ENCODE assay signal across 30 cellular contexts in the genomic region with DNA sequence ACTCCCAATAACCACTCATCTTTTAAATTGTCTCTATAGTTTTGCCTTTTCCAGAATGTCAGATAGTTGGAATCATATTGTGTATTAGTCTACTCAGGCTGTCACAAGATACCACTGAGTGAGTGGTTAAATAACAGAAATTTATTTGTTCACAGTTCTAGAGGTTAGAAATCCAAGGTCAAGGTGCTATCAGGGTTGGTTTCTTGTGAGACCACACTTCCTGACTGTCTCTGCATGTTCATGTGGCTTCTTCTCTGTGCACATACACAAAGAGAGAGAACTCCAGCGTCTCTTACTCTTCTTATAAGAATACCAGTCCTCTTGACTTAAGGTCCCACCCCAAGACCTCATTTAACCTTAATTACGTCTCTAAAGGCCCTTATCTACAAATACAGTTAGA. TPM values are rescaled to one million over a fixed set of nuclear protein-coding genes. Genes with fewer than 3 reads are reported as not detected.
"Had no signal": no experiment of that assay in that cellular context is flagged by ENCODE, and none has a peak within 500 bp of the region (broad histone marks: within the 10 kb centered on the region; RNA-seq: fewer than 3 reads in every experiment).

No MANE protein-coding gene starts in this region.

- H3K4me3 ChIP-seq: ascending aorta, breast epithelium, cardiac muscle cell, colonic mucosa, esophagus squamous epithelium, gastroesophageal sphincter had no signal

- DNase-seq: activated CD4-positive, alpha-beta memory T cell treated with anti-CD3 and anti-CD28 coated beads for 36 hours; activated CD4-positive, alpha-beta T cell treated with anti-CD3 and anti-CD28 coated beads for 36 hours; activated CD4-positive, alpha-beta T cell treated with anti-CD3 and anti-CD28 coated beads, Interleukin-2, amount 10 ng/mL, durations not matched to agents 24 days and 14 days; activated CD4-positive, CD25-positive, alpha-beta regulatory T cell; activated CD4-positive, CD25-positive, alpha-beta regulatory T cell treated with anti-CD3 and anti-CD28 coated beads, Interleukin-2, amount 50 U/mL, for 72 hours; activated CD8-positive, alpha-beta memory T cell treated with anti-CD3 and anti-CD28 coated beads, Interleukin-2, amount 10 ng/mL, durations not matched to agents 7 days and 5 days; activated CD8-positive, alpha-beta memory T cell treated with anti-CD3 and anti-CD28 coated beads, Interleukin-2, amount 50 U/mL, for 4 hours; activated CD8-positive, alpha-beta T cell treated with anti-CD3 and anti-CD28 coated beads, Interleukin-2, amount 10 ng/mL, durations not matched to agents 7 days and 5 days; activated gamma-delta T cell; activated naive CD4-positive, alpha-beta T cell; activated naive CD4-positive, alpha-beta T cell treated with anti-CD3 and anti-CD28 coated beads, Interleukin-2, amount 10 ng/mL, durations not matched to agents 7 days and 5 days; activated naive CD8-positive, alpha-beta T cell treated with anti-CD3 and anti-CD28 coated beads, Interleukin-2, amount 10 ng/mL, durations not matched to agents 7 days and 5 days; activated T-cell treated with anti-CD3 and anti-CD28 coated beads, Interleukin-2, amount 50 U/mL, for 1 hour; activated T-cell treated with anti-CD3 and anti-CD28 coated beads, Interleukin-2, amount 50 U/mL, for 48 hours; central memory CD4-positive, alpha-beta T cell; cerebellar nuclear complex; colonic mucosa; effector memory CD4-positive, alpha-beta T cell; esophagus squamous epithelium; foreskin melanocyte had no signal

- H3K9me3 ChIP-seq: ascending aorta, breast epithelium, colonic mucosa, esophagus squamous epithelium, gastroesophageal sphincter had no signal

- H3K4me1 Mint-ChIP-seq: activated CD4-positive, alpha-beta T cell treated with anti-CD3 and anti-CD28 coated beads for 36 hours; activated CD4-positive, alpha-beta T cell treated with anti-CD3 and anti-CD28 coated beads, Interleukin-2, amount 10 ng/mL, durations not matched to agents 24 days and 14 days; activated CD8-positive, alpha-beta memory T cell treated with anti-CD3 and anti-CD28 coated beads, Interleukin-2, amount 10 ng/mL, durations not matched to agents 7 days and 5 days; activated naive CD4-positive, alpha-beta T cell treated with anti-CD3 and anti-CD28 coated beads, Interleukin-2, amount 10 ng/mL, durations not matched to agents 7 days and 5 days; activated naive CD8-positive, alpha-beta T cell treated with anti-CD3 and anti-CD28 coated beads, Interleukin-2, amount 10 ng/mL, durations not matched to agents 7 days and 5 days; brain had no signal

- H3K27me3 ChIP-seq: ascending aorta, breast epithelium, cardiac muscle cell, colonic mucosa, esophagus squamous epithelium, gastroesophageal sphincter had no signal

- ATAC-seq: activated CD4-positive, alpha-beta T cell treated with anti-CD3 and anti-CD28 coated beads for 36 hours; activated CD8-positive, alpha-beta memory T cell treated with anti-CD3 and anti-CD28 coated beads, Interleukin-2, amount 10 ng/mL, durations not matched to agents 7 days and 5 days; activated CD8-positive, alpha-beta T cell treated with anti-CD3 and anti-CD28 coated beads, Interleukin-2, amount 10 ng/mL, durations not matched to agents 7 days and 5 days; activated naive CD4-positive, alpha-beta T cell treated with anti-CD3 and anti-CD28 coated beads, Interleukin-2, amount 50 U/mL, for 72 hours; gastroesophageal sphincter had no signal

- H3K4me3 Mint-ChIP-seq: activated CD4-positive, alpha-beta memory T cell treated with anti-CD3 and anti-CD28 coated beads for 36 hours; activated CD4-positive, alpha-beta T cell treated with anti-CD3 and anti-CD28 coated beads for 36 hours; activated CD4-positive, alpha-beta T cell treated with anti-CD3 and anti-CD28 coated beads, Interleukin-2, amount 10 ng/mL, durations not matched to agents 24 days and 14 days; activated CD8-positive, alpha-beta memory T cell treated with anti-CD3 and anti-CD28 coated beads, Interleukin-2, amount 10 ng/mL, durations not matched to agents 7 days and 5 days; activated CD8-positive, alpha-beta T cell treated with anti-CD3 and anti-CD28 coated beads, Interleukin-2, amount 10 ng/mL, durations not matched to agents 7 days and 5 days; activated naive CD4-positive, alpha-beta T cell treated with anti-CD3 and anti-CD28 coated beads, Interleukin-2, amount 10 ng/mL, durations not matched to agents 7 days and 5 days; activated naive CD8-positive, alpha-beta T cell treated with anti-CD3 and anti-CD28 coated beads, Interleukin-2, amount 10 ng/mL, durations not matched to agents 7 days and 5 days; brain had no signal

- H3K4me1 ChIP-seq: ascending aorta, breast epithelium, colonic mucosa, esophagus squamous epithelium, gastroesophageal sphincter had no signal

- H3K27ac ChIP-seq: ascending aorta, breast epithelium, cardiac muscle cell, colonic mucosa, epithelial cell of prostate, esophagus squamous epithelium, gastroesophageal sphincter had no signal

- H3K36me3 Mint-ChIP-seq: activated CD4-positive, alpha-beta memory T cell treated with anti-CD3 and anti-CD28 coated beads for 36 hours; activated CD8-positive, alpha-beta memory T cell treated with anti-CD3 and anti-CD28 coated beads, Interleukin-2, amount 10 ng/mL, durations not matched to agents 7 days and 5 days; activated naive CD4-positive, alpha-beta T cell treated with anti-CD3 and anti-CD28 coated beads, Interleukin-2, amount 10 ng/mL, durations not matched to agents 7 days and 5 days; activated naive CD4-positive, alpha-beta T cell treated with anti-CD3 and anti-CD28 coated beads, Interleukin-2, amount 50 U/mL, for 72 hours; activated naive CD8-positive, alpha-beta T cell treated with anti-CD3 and anti-CD28 coated beads, Interleukin-2, amount 10 ng/mL, durations not matched to agents 7 days and 5 days; brain had no signal

- H3K27me3 Mint-ChIP-seq: activated CD4-positive, alpha-beta memory T cell treated with anti-CD3 and anti-CD28 coated beads for 36 hours; activated CD4-positive, alpha-beta T cell treated with anti-CD3 and anti-CD28 coated beads, Interleukin-2, amount 10 ng/mL, durations not matched to agents 24 days and 14 days; activated CD8-positive, alpha-beta memory T cell treated with anti-CD3 and anti-CD28 coated beads, Interleukin-2, amount 10 ng/mL, durations not matched to agents 7 days and 5 days; activated naive CD4-positive, alpha-beta T cell treated with anti-CD3 and anti-CD28 coated beads, Interleukin-2, amount 10 ng/mL, durations not matched to agents 7 days and 5 days; activated naive CD8-positive, alpha-beta T cell treated with anti-CD3 and anti-CD28 coated beads, Interleukin-2, amount 10 ng/mL, durations not matched to agents 7 days and 5 days had no signal

- H3K36me3 ChIP-seq: ascending aorta, breast epithelium, cardiac muscle cell, colonic mucosa, esophagus squamous epithelium, gastroesophageal sphincter had no signal

- H3K9me3 Mint-ChIP-seq: activated CD4-positive, alpha-beta memory T cell treated with anti-CD3 and anti-CD28 coated beads for 36 hours; activated CD4-positive, alpha-beta T cell treated with anti-CD3 and anti-CD28 coated beads, Interleukin-2, amount 10 ng/mL, durations not matched to agents 24 days and 14 days; activated naive CD4-positive, alpha-beta T cell treated with anti-CD3 and anti-CD28 coated beads, Interleukin-2, amount 10 ng/mL, durations not matched to agents 7 days and 5 days; activated naive CD4-positive, alpha-beta T cell treated with anti-CD3 and anti-CD28 coated beads, Interleukin-2, amount 50 U/mL, for 72 hours; activated naive CD8-positive, alpha-beta T cell treated with anti-CD3 and anti-CD28 coated beads, Interleukin-2, amount 10 ng/mL, durations not matched to agents 7 days and 5 days; brain had no signal

- H3K27ac Mint-ChIP-seq: activated CD4-positive, alpha-beta memory T cell treated with anti-CD3 and anti-CD28 coated beads for 36 hours; activated CD4-positive, alpha-beta T cell treated with anti-CD3 and anti-CD28 coated beads for 36 hours; activated CD4-positive, alpha-beta T cell treated with anti-CD3 and anti-CD28 coated beads, Interleukin-2, amount 10 ng/mL, durations not matched to agents 24 days and 14 days; activated CD8-positive, alpha-beta memory T cell treated with anti-CD3 and anti-CD28 coated beads, Interleukin-2, amount 10 ng/mL, durations not matched to agents 7 days and 5 days; activated CD8-positive, alpha-beta T cell treated with anti-CD3 and anti-CD28 coated beads, Interleukin-2, amount 10 ng/mL, durations not matched to agents 7 days and 5 days; activated naive CD4-positive, alpha-beta T cell treated with anti-CD3 and anti-CD28 coated beads, Interleukin-2, amount 10 ng/mL, durations not matched to agents 7 days and 5 days; activated naive CD4-positive, alpha-beta T cell treated with anti-CD3 and anti-CD28 coated beads, Interleukin-2, amount 50 U/mL, for 72 hours; activated naive CD8-positive, alpha-beta T cell treated with anti-CD3 and anti-CD28 coated beads, Interleukin-2, amount 10 ng/mL, durations not matched to agents 7 days and 5 days; brain had no signal

RNA-seq across cellular contexts. Expression of a gene that starts 23.9 kb away (rescaled TPM):
- total RNA-seq: activated CD4-positive, alpha-beta memory T cell treated with anti-CD3 and anti-CD28 coated beads for 36 hours; activated CD4-positive, alpha-beta T cell treated with anti-CD3 and anti-CD28 coated beads for 36 hours; activated CD4-positive, alpha-beta T cell treated with anti-CD3 and anti-CD28 coated beads, Interleukin-2, amount 10 ng/mL, durations not matched to agents 24 days and 14 days; activated CD8-positive, alpha-beta memory T cell treated with anti-CD3 and anti-CD28 coated beads, Interleukin-2, amount 10 ng/mL, durations not matched to agents 7 days and 5 days; activated CD8-positive, alpha-beta T cell treated with anti-CD3 and anti-CD28 coated beads, Interleukin-2, amount 10 ng/mL, durations not matched to agents 7 days and 5 days; activated naive CD4-positive, alpha-beta T cell treated with anti-CD3 and anti-CD28 coated beads, Interleukin-2, amount 50 U/mL, for 72 hours; breast epithelium; dermis microvascular lymphatic vessel endothelial cell; endothelial cell of umbilical vein; esophagus squamous epithelium; T-helper 1 cell treated with Interleukin-12 subunit alpha and Interleukin-12 subunit beta and Interleukin-4 antibody, amounts not matched to agents 30 ng/mL and 1 ng/mL, for 36 hours had no signal
- polyA plus RNA-seq: endothelial cell of umbilical vein had no signal

RNA-seq across cellular contexts. Expression of a gene that starts 57.6 kb away (rescaled TPM):
- total RNA-seq: activated CD4-positive, alpha-beta T cell treated with anti-CD3 and anti-CD28 coated beads, Interleukin-2, amount 10 ng/mL, durations not matched to agents 24 days and 14 days; activated naive CD4-positive, alpha-beta T cell treated with anti-CD3 and anti-CD28 coated beads, Interleukin-2, amount 50 U/mL, for 72 hours had no signal
